1 cellular context compared by ENCODE assay signal in genomic region chr15:45645026-45645980, GRCh38.
TF ChIP-seq lines count a peak whose summit lies in the region.

No MANE protein-coding gene starts in this region.

TF ChIP-seq in K562, 482 proteins besides CTCF, POLR2A, EP300 and RAD21 (continued from another document):
- no peak for TF ChIP-seq PBX2 (CRISPR knock-in tag; IDR thresholded peaks at IDR 0.05; ENCODE audit: low read depth)
- no peak for TF ChIP-seq PBX2 (tag; conservative IDR thresholded peaks at IDR 0.05; ENCODE audit: low read depth)
- no peak for TF ChIP-seq ERF (CRISPR knock-in tag; IDR thresholded peaks at IDR 0.05)
- peak; percentile 64 for TF ChIP-seq CEBPG (CRISPR knock-in tag; IDR thresholded peaks at IDR 0.05)
- peak; percentile 84 to 87 for TF ChIP-seq CEBPG (tag; conservative IDR thresholded peaks at IDR 0.05 in 1 of 2, IDR thresholded peaks at IDR 0.05 in 1 of 2)
- TF ChIP-seq CTCFL (IDR thresholded peaks at IDR 0.05; ENCODE audit: borderline replicate concordance, insufficient read depth, low read depth, low read length, poor library complexity, severe bottlenecking) = no peak
- TF ChIP-seq ZBTB33 (CRISPR knock-in tag; IDR thresholded peaks at IDR 0.05) = no peak
- TF ChIP-seq ZNF146 (CRISPR knock-in tag; IDR thresholded peaks at IDR 0.05; ENCODE audit: unreplicated experiment) = no peak
